ENCODE assay signal across 14 cellular contexts in the genomic region with DNA sequence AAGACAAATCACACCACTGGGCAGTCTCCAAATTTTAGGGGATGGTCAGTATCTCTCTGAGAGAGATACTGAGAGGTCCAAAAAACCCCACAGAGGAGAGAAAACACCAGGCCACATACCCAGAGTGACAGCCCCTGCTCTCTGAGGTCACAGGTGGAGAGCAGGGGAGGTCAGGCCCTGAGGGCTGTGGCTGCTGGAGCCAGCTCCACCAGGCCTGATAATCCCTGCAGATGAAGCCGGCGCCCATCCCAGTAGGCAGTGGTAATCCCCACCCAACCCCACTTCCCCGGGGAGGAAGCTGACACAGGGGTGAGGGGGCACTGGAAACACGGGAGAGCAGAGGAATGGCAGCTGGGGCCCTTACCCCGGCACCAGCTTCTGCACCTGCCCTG. TPM values are rescaled to one million over a fixed set of nuclear protein-coding genes. Genes with fewer than 3 reads are reported as not detected.
DNase-seq lines count a peak whose midpoint lies in the region; ATAC-seq and TF ChIP-seq lines count a peak whose summit lies in the region.
"Had no signal": no experiment of that assay in that cellular context is flagged by ENCODE, and none has a peak within 500 bp of the region (broad histone marks: within the 10 kb centered on the region; RNA-seq: fewer than 3 reads in every experiment).

No MANE protein-coding gene starts in this region.

- intact Hi-C loops in A673 (cut with micrococcal nuclease; ENCODE audit: unreplicated experiment) (no loop called here), activated B cell treated with CpG ODN at 0.5 μM for 24 hours (cut with micrococcal nuclease) (loop anchor here (1.0 kb wide), 1 partner anchor 11 kb away; no protein-coding TSS in a partner anchor), MCF 10A (cut with micrococcal nuclease) (no loop called here), esophagus squamous epithelium (cut with DNase I) (no loop called here)

- H3K27me3 ChIP-seq in A673 (replicated peaks; ENCODE audit: insufficient read depth, low read depth, low read length, poor library complexity), result no peaks in the 10 kb centered on the region
- H3K27me3 ChIP-seq in esophagus squamous epithelium, result peaks cover 0 to 24% (median 0%) of the 10 kb centered on the region in 4 donors
- H3K27me3 ChIP-seq: colonic mucosa had no signal

- DNase-seq in A673 (ENCODE audit: low spot score) (no peak), activated B cell treated with CpG ODN at 0.5 μM for 24 hours (no peak), neural crest cell (ENCODE audit: low read depth, low spot score) (no peak), MCF 10A (ENCODE audit: unreplicated experiment) (no peak), esophagus squamous epithelium (lab: John Stamatoyannopoulos, UW) (no peak)
- no peak for DNase-seq in stimulated activated CD4-positive, alpha-beta T cell treated with anti-CD3 and anti-CD28 coated beads, Interleukin-2, amount 100 ng/mL, for 24 hours
- DNase-seq: activated naive CD8-positive, alpha-beta T cell treated with anti-CD3 and anti-CD28 coated beads, Interleukin-2, amount 50 U/mL, for 24 hours; CD4-positive, alpha-beta T cell; colonic mucosa; natural killer cell; NCI-H446 treated with DMSO at 0.1 percent for 48 hours; stimulated activated CD4-positive, alpha-beta T cell treated with anti-CD3 and anti-CD28 coated beads, Interleukin-12 subunit alpha, Interleukin-12 subunit beta, amount 100 ng/mL, for 4 hours had no signal

- H3K4me3 ChIP-seq in A673 (ENCODE audit: low read depth, low read length, poor library complexity, severe bottlenecking), result no peak overlapping the region
- H3K4me3 ChIP-seq in esophagus squamous epithelium, result no peak overlapping the region
- H3K4me3 ChIP-seq: colonic mucosa had no signal

- no peaks in the 10 kb centered on the region for H3K36me3 ChIP-seq in A673 (ENCODE audit: insufficient read depth, low read length, poor library complexity, severe bottlenecking)
- H3K36me3 ChIP-seq in esophagus squamous epithelium, result no peaks in the 10 kb centered on the region
- H3K36me3 ChIP-seq: colonic mucosa had no signal

- no TSS peak for BruUV-seq in A673 (replicated peaks; lab: Mats Ljungman, UMichigan)
- BruUV-seq in MCF 10A (replicated peaks; lab: Mats Ljungman, UMichigan), result no TSS peak

- no peak for TF ChIP-seq CTCF in A673 (conservative IDR thresholded peaks at IDR 0.05; ENCODE audit: low read depth, low read length)
- TF ChIP-seq CTCF in activated B cell treated with CpG ODN at 0.5 μM for 24 hours (IDR thresholded peaks at IDR 0.05), result no peak
- no peak for TF ChIP-seq CTCF in neural crest cell (conservative IDR thresholded peaks at IDR 0.05)
- TF ChIP-seq CTCF in MCF 10A (IDR thresholded peaks at IDR 0.05; ENCODE audit: unreplicated experiment), result no peak
- TF ChIP-seq CTCF in esophagus squamous epithelium (IDR thresholded peaks at IDR 0.05), result no peak

- H3K27me3 Mint-ChIP-seq in activated B cell treated with CpG ODN at 0.5 μM for 24 hours (no peaks in the 10 kb centered on the region), neural crest cell (ENCODE audit: low read depth) (no peaks in the 10 kb centered on the region), MCF 10A (ENCODE audit: insufficient read depth, unreplicated experiment) (no peaks in the 10 kb centered on the region)
- H3K27me3 Mint-ChIP-seq: CD4-positive, alpha-beta T cell had no signal

- 44 to 80% methylated on average over 1 to 3 of the region's 5 CpGs for WGBS in esophagus squamous epithelium, 2 donors

- peak overlapping the region; percentile 71 for H3K27ac ChIP-seq in A673 (ENCODE audit: low read depth, low read length, poor library complexity, severe bottlenecking)
- H3K27ac ChIP-seq in esophagus squamous epithelium, result peak overlapping the region in 1 of 4 donors; percentile 65

- peak overlapping the region; percentile 19 for H3K4me3 Mint-ChIP-seq in activated B cell treated with CpG ODN at 0.5 μM for 24 hours
- peak overlapping the region; percentile 34 for H3K4me3 Mint-ChIP-seq in neural crest cell
- no peak overlapping the region for H3K4me3 Mint-ChIP-seq in MCF 10A (ENCODE audit: unreplicated experiment)
- H3K4me3 Mint-ChIP-seq: activated naive CD8-positive, alpha-beta T cell treated with anti-CD3 and anti-CD28 coated beads, Interleukin-2, amount 50 U/mL, for 24 hours; CD4-positive, alpha-beta T cell; natural killer cell had no signal

- POLR2A ChIA-PET in A673 (lab: Charles Lee; ENCODE audit: low non-redundant PET), result no interaction called here
- POLR2A ChIA-PET in activated B cell treated with CpG ODN at 0.5 μM for 24 hours (lab: Charles Lee), result interaction anchor here (0.7 to 14.3 kb wide), 9 partner anchors 9 to 697 kb away, joined by 3 to 472 read pairs (median 17); a partner anchor contains a TSS
- POLR2A ChIA-PET in MCF 10A (lab: Yijun Ruan, JAX), result interaction anchor here (1.2 to 2.5 kb wide), 4 partner anchors 14 to 33 kb away, joined by 3 to 8 read pairs (median 6); no protein-coding TSS in a partner anchor

- ATAC-seq in HG02642 (IDR thresholded peaks at IDR 0.05; ENCODE audit: poor library complexity, unreplicated experiment) (peak; percentile 36), activated B cell treated with CpG ODN at 0.5 μM for 24 hours (ENCODE audit: low read depth) (no peak), HG02798 (IDR thresholded peaks at IDR 0.05; ENCODE audit: poor library complexity, unreplicated experiment) (no peak)
- ATAC-seq: activated naive CD8-positive, alpha-beta T cell treated with anti-CD3 and anti-CD28 coated beads, Interleukin-2, amount 50 U/mL, for 24 hours; natural killer cell had no signal

- H3K27ac Mint-ChIP-seq in activated B cell treated with CpG ODN at 0.5 μM for 24 hours (peak overlapping the region; percentile 83), neural crest cell (ENCODE audit: unreplicated experiment) (no peak overlapping the region), MCF 10A (ENCODE audit: low read depth, unreplicated experiment) (no peak overlapping the region)
- H3K27ac Mint-ChIP-seq: activated naive CD8-positive, alpha-beta T cell treated with anti-CD3 and anti-CD28 coated beads, Interleukin-2, amount 50 U/mL, for 24 hours; CD4-positive, alpha-beta T cell; natural killer cell had no signal

- no peaks in the 10 kb centered on the region for H3K9me3 Mint-ChIP-seq in activated B cell treated with CpG ODN at 0.5 μM for 24 hours
- peaks cover 2% of the 10 kb centered on the region for H3K9me3 Mint-ChIP-seq in neural crest cell
- H3K9me3 Mint-ChIP-seq in MCF 10A (ENCODE audit: unreplicated experiment), result no peaks in the 10 kb centered on the region
- H3K9me3 Mint-ChIP-seq: activated naive CD8-positive, alpha-beta T cell treated with anti-CD3 and anti-CD28 coated beads, Interleukin-2, amount 50 U/mL, for 24 hours; CD4-positive, alpha-beta T cell; natural killer cell had no signal

- H3K36me3 Mint-ChIP-seq in activated B cell treated with CpG ODN at 0.5 μM for 24 hours (ENCODE audit: low read depth), result no peaks in the 10 kb centered on the region
- H3K36me3 Mint-ChIP-seq in neural crest cell (ENCODE audit: low read depth), result peaks cover 4% of the 10 kb centered on the region
- no peaks in the 10 kb centered on the region for H3K36me3 Mint-ChIP-seq in MCF 10A (ENCODE audit: insufficient read depth, unreplicated experiment)
- H3K36me3 Mint-ChIP-seq: natural killer cell had no signal

- H3K4me1 Mint-ChIP-seq in activated B cell treated with CpG ODN at 0.5 μM for 24 hours, result peaks cover 41% of the 10 kb centered on the region
- peaks cover 34% of the 10 kb centered on the region for H3K4me1 Mint-ChIP-seq in neural crest cell
- peaks cover 2% of the 10 kb centered on the region for H3K4me1 Mint-ChIP-seq in MCF 10A (ENCODE audit: insufficient read depth, unreplicated experiment)

- H3K9me3 ChIP-seq in A673 (ENCODE audit: low read depth, low read length, poor library complexity, severe bottlenecking) (no peaks in the 10 kb centered on the region), esophagus squamous epithelium (no peaks in the 10 kb centered on the region)
- H3K9me3 ChIP-seq: colonic mucosa had no signal

- CTCF ChIA-PET in A673 (lab: Charles Lee) (interaction anchor here (0.6 kb wide), 1 partner anchor 1000 kb away, joined by 22 read pairs; no protein-coding TSS in a partner anchor), activated B cell treated with CpG ODN at 0.5 μM for 24 hours (lab: Charles Lee) (interaction anchor here (0.9 to 1.3 kb wide), 2 partner anchors 24 to 34 kb away, joined by 5 read pairs; no protein-coding TSS in a partner anchor), MCF 10A (lab: Yijun Ruan, JAX) (interaction anchor here (0.6 to 4.2 kb wide), 4 partner anchors 26 to 312 kb away, joined by 3 to 19 read pairs (median 4); a partner anchor contains a TSS)

- H3K4me1 ChIP-seq in A673 (ENCODE audit: insufficient read depth, low read length, poor library complexity, severe bottlenecking), result peaks cover 21% of the 10 kb centered on the region
- H3K4me1 ChIP-seq in esophagus squamous epithelium, result peaks cover 22 to 45% (median 22%) of the 10 kb centered on the region in 3 donors

- no peak for TF ChIP-seq POLR2A in esophagus squamous epithelium (IDR thresholded peaks at IDR 0.05)

RNA-seq across cellular contexts. Expression of a gene that starts 31.2 kb away (rescaled TPM):
- total RNA-seq in A673 (2021), result 272 and 274 TPM in 2 replicates
- 183 and 217 TPM in 2 replicates for total RNA-seq in activated B cell treated with CpG ODN at 0.5 μM for 24 hours
- 229 and 234 TPM in 2 replicates for total RNA-seq in neural crest cell
- 165 and 203 TPM in 2 replicates for total RNA-seq in MCF 10A (2022)
- 100 to 1,000 TPM; 177 to 369 (median 237) TPM for total RNA-seq in esophagus squamous epithelium

RNA-seq across cellular contexts. Expression of a gene that starts 38.5 kb away (rescaled TPM):
- total RNA-seq in A673 (2021), result 18.5 and 29.9 TPM in 2 replicates
- 353 and 376 TPM in 2 replicates for total RNA-seq in activated B cell treated with CpG ODN at 0.5 μM for 24 hours
- total RNA-seq in neural crest cell, result 18.0 and 23.0 TPM in 2 replicates
- 0.17 TPM in 1 of 2 replicates, not detected in the other for total RNA-seq in MCF 10A (2022)
- total RNA-seq in esophagus squamous epithelium, result 1 to 10 TPM in 2 of 4 donors, under 1 TPM in 2; 0.31 to 4.4 (median 1.4) TPM

Comparison
In these comparisons a context has a peak if more than half of its experiments do, and no peak if none do; other contexts are left out.
1. RNA of a gene that starts 38.5 kb away (total RNA-seq): 353 to 376 TPM in activated B cell treated with CpG ODN at 0.5 μM for 24 hours; 18.0 to 23.0 TPM in neural crest cell, 18.5 to 29.9 TPM in A673, 0.31 to 4.4 TPM in esophagus squamous epithelium and 0.17 TPM in MCF 10A; every median in the first group is over 10 times any median in the second.